Comparison of ENCODE assay signal across 28 cellular contexts in the genomic region with DNA sequence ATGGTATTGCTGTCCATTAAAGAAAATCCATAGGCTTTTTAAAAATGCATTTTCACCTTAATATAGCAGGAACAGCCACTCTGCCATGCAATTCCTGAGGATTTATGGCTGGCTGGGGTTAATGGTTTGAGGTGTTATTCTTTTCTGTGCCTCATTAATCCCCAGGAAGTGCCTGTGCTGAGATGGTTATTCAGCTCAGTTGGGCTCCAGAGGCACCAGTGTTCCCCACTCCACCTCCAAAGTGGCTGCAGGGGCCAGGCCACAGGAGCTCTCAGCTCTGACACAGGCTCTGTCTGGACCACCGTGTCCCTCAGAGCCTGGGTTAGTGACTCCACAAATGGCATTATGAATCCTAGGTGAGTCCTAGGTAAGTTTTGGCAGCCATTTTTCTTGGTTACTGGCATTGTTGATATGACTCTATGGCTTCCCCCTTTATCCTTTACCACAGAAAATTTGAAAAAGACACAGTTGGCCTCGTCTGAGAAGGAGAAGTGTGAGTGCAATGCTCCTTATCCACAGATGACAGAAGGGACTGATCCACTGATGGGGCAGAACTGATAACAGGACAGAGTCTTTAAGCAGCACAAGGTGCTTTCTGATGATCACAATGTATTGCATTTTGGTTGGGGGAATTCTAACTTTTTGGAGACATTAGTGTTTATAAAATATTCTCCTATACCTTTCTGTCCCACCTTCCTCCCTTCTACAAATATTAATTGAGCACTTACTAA. TPM values are rescaled to one million over a fixed set of nuclear protein-coding genes. Genes with fewer than 3 reads are reported as not detected.
"Had no signal": no experiment of that assay in that cellular context is flagged by ENCODE, and none has a peak within 500 bp of the region (broad histone marks: within the 10 kb centered on the region; RNA-seq: fewer than 3 reads in every experiment).

No MANE protein-coding gene starts in this region.

- H3K4me1 ChIP-seq: esophagus squamous epithelium, heart right ventricle, left lung, psoas muscle, right lobe of liver, suprapubic skin, thyroid gland had no signal

- H3K9me3 ChIP-seq: esophagus squamous epithelium, ovary, psoas muscle, right lobe of liver, suprapubic skin, thyroid gland had no signal

- H3K27me3 ChIP-seq: esophagus squamous epithelium, heart right ventricle, left lung, ovary, right lobe of liver, suprapubic skin, thyroid gland had no signal

- H3K4me3 ChIP-seq: coronary artery, esophagus squamous epithelium, heart right ventricle, left lung, ovary, psoas muscle, right lobe of liver, smooth muscle cell, suprapubic skin, thyroid gland had no signal

- DNase-seq: dermis blood vessel endothelial cell; effector memory CD4-positive, alpha-beta T cell; esophagus squamous epithelium; foreskin melanocyte; glutamatergic neuron; heart right ventricle; hippocampal formation; left lung; mesenchymal stem cell; midbrain; naive thymus-derived CD4-positive, alpha-beta T cell; occipital lobe; ovary; posterior cingulate gyrus; psoas muscle; retina; right lobe of liver; stimulated activated CD4-positive, alpha-beta T cell treated with anti-CD3 and anti-CD28 coated beads, Interleukin-12 subunit alpha, Interleukin-12 subunit beta, amount 100 ng/mL, for 4 hours; stimulated activated CD4-positive, alpha-beta T cell treated with anti-CD3 and anti-CD28 coated beads, Interleukin-1b, Interleukin-23, amount 100 ng/mL, for 48 hours; stimulated activated CD4-positive, alpha-beta T cell treated with anti-CD3 and anti-CD28 coated beads, Interleukin-4, amount 100 ng/mL, for 1 hour; stimulated activated CD8-positive, alpha-beta memory T cell treated with anti-CD3 and anti-CD28 coated beads, Interleukin-4, amount 100 ng/mL, for 48 hours; stimulated activated naive CD4-positive, alpha-beta T cell; stimulated activated naive CD8-positive, alpha-beta T cell treated with anti-CD3 and anti-CD28 coated beads, Interleukin-15, amount 100 ng/mL, for 72 hours; thyroid gland had no signal

- H3K4me2 ChIP-seq: smooth muscle cell had no signal

- ATAC-seq: heart right ventricle; left lung; naive thymus-derived CD4-positive, alpha-beta T cell; psoas muscle; right lobe of liver; stimulated activated naive CD8-positive, alpha-beta T cell treated with anti-CD3 and anti-CD28 coated beads, Interleukin-15, amount 100 ng/mL, for 72 hours had no signal

- H3K36me3 ChIP-seq: esophagus squamous epithelium, heart right ventricle, left lung, ovary, right lobe of liver, suprapubic skin, thyroid gland had no signal

- H3K27ac ChIP-seq: coronary artery, esophagus squamous epithelium, heart right ventricle, left lung, ovary, psoas muscle, right lobe of liver, suprapubic skin, thyroid gland had no signal

RNA-seq across cellular contexts. Expression of a gene that starts 2.2 kb away (rescaled TPM):
- total RNA-seq: endothelial cell of umbilical vein had no signal
